27 cellular contexts compared by ENCODE assay signal in genomic region chrX:5648941-5649568, GRCh38.
"Had no signal": no experiment of that assay in that cellular context is flagged by ENCODE, and none has a peak within 500 bp of the region (broad histone marks: within the 10 kb centered on the region; RNA-seq: fewer than 3 reads in every experiment).

No MANE protein-coding gene starts in this region.

- H3K4me3 ChIP-seq: colonic mucosa, left lung, lower lobe of right lung, ovary, right lobe of liver, thoracic aorta had no signal

- H3K27me3 Mint-ChIP-seq: activated CD4-positive, alpha-beta T cell treated with anti-CD3 and anti-CD28 coated beads for 36 hours; activated CD8-positive, alpha-beta memory T cell treated with anti-CD3 and anti-CD28 coated beads, Interleukin-2, amount 10 ng/mL, durations not matched to agents 7 days and 5 days; central memory CD8-positive, alpha-beta T cell had no signal

- ATAC-seq: activated CD4-positive, alpha-beta T cell treated with anti-CD3 and anti-CD28 coated beads for 36 hours; activated CD8-positive, alpha-beta memory T cell treated with anti-CD3 and anti-CD28 coated beads, Interleukin-2, amount 10 ng/mL, durations not matched to agents 7 days and 5 days; activated CD8-positive, alpha-beta T cell treated with anti-CD3 and anti-CD28 coated beads, Interleukin-2, amount 10 ng/mL, durations not matched to agents 7 days and 5 days; activated naive CD4-positive, alpha-beta T cell treated with anti-CD3 and anti-CD28 coated beads, Interleukin-2, amount 50 U/mL, for 72 hours; activated T-cell treated with anti-CD3 and anti-CD28 coated beads, Interleukin-2, amount 50 U/mL, for 72 hours; left lung; lower lobe of right lung; right lobe of liver; stimulated activated naive CD8-positive, alpha-beta T cell treated with anti-CD3 and anti-CD28 coated beads, Interleukin-15, Interleukin-2, amounts not matched to agents 100 U/mL and 50 U/mL, for 24 hours had no signal

- H3K9me3 ChIP-seq: colonic mucosa, left lung, lower lobe of right lung, neutrophil, ovary, right lobe of liver, thoracic aorta had no signal

- H3K36me3 ChIP-seq: colonic mucosa, left lung, lower lobe of right lung, neutrophil, ovary, right lobe of liver, thoracic aorta had no signal

- H3K27me3 ChIP-seq: colonic mucosa, left lung, neutrophil, ovary, right lobe of liver had no signal

- DNase-seq: activated CD4-positive, alpha-beta T cell treated with anti-CD3 and anti-CD28 coated beads for 36 hours; activated CD4-positive, CD25-positive, alpha-beta regulatory T cell; activated CD8-positive, alpha-beta memory T cell treated with anti-CD3 and anti-CD28 coated beads, Interleukin-2, amount 10 ng/mL, durations not matched to agents 7 days and 5 days; activated CD8-positive, alpha-beta T cell treated with anti-CD3 and anti-CD28 coated beads, Interleukin-2, amount 10 ng/mL, durations not matched to agents 7 days and 5 days; activated naive CD4-positive, alpha-beta T cell; activated T-cell treated with anti-CD3 and anti-CD28 coated beads, Interleukin-2, amount 50 U/mL, for 72 hours; colonic mucosa; effector CD8-positive, alpha-beta T cell; left lung; lower lobe of right lung; mesenchymal stem cell; ovary; right lobe of liver; stimulated activated CD4-positive, alpha-beta T cell treated with anti-CD3 and anti-CD28 coated beads, Interleukin-2, amount 100 ng/mL, for 48 hours; stimulated activated naive CD8-positive, alpha-beta T cell treated with anti-CD3 and anti-CD28 coated beads, Interleukin-15, Interleukin-2, amounts not matched to agents 100 U/mL and 50 U/mL, for 24 hours; trophoblast cell had no signal

- FAIRE-seq: bronchial epithelial cell, frontal cortex, islet of Langerhans, urothelium cell line had no signal

- H3K4me3 Mint-ChIP-seq: activated CD4-positive, alpha-beta T cell treated with anti-CD3 and anti-CD28 coated beads for 36 hours; activated CD8-positive, alpha-beta memory T cell treated with anti-CD3 and anti-CD28 coated beads, Interleukin-2, amount 10 ng/mL, durations not matched to agents 7 days and 5 days; activated CD8-positive, alpha-beta T cell treated with anti-CD3 and anti-CD28 coated beads, Interleukin-2, amount 10 ng/mL, durations not matched to agents 7 days and 5 days; activated T-cell treated with anti-CD3 and anti-CD28 coated beads, Interleukin-2, amount 50 U/mL, for 72 hours; central memory CD8-positive, alpha-beta T cell; nephron; T-helper 2 cell treated with Interferon-gamma antibody and Interleukin-4, amounts not matched to agents 5 μg/mL and 100 μg/mL, for 36 hours had no signal

- H3K4me1 ChIP-seq: colonic mucosa, left lung, lower lobe of right lung, right lobe of liver had no signal

- H3K36me3 Mint-ChIP-seq: activated CD8-positive, alpha-beta memory T cell treated with anti-CD3 and anti-CD28 coated beads, Interleukin-2, amount 10 ng/mL, durations not matched to agents 7 days and 5 days had no signal

- H3K27ac ChIP-seq: colonic mucosa, left lung, lower lobe of right lung, neutrophil, ovary, right lobe of liver, thoracic aorta had no signal

- H3K27ac Mint-ChIP-seq: activated CD4-positive, alpha-beta T cell treated with anti-CD3 and anti-CD28 coated beads for 36 hours; activated CD8-positive, alpha-beta memory T cell treated with anti-CD3 and anti-CD28 coated beads, Interleukin-2, amount 10 ng/mL, durations not matched to agents 7 days and 5 days; activated CD8-positive, alpha-beta T cell treated with anti-CD3 and anti-CD28 coated beads, Interleukin-2, amount 10 ng/mL, durations not matched to agents 7 days and 5 days; activated naive CD4-positive, alpha-beta T cell treated with anti-CD3 and anti-CD28 coated beads, Interleukin-2, amount 50 U/mL, for 72 hours; activated T-cell treated with anti-CD3 and anti-CD28 coated beads, Interleukin-2, amount 50 U/mL, for 72 hours; nephron; progenitor cell of endocrine pancreas; T-helper 2 cell treated with Interferon-gamma antibody and Interleukin-4, amounts not matched to agents 5 μg/mL and 100 μg/mL, for 36 hours had no signal

- H3K4me1 Mint-ChIP-seq: activated CD4-positive, alpha-beta T cell treated with anti-CD3 and anti-CD28 coated beads for 36 hours; activated CD8-positive, alpha-beta memory T cell treated with anti-CD3 and anti-CD28 coated beads, Interleukin-2, amount 10 ng/mL, durations not matched to agents 7 days and 5 days; central memory CD8-positive, alpha-beta T cell; nephron had no signal
